In genomic region chr3:192417012-192417411, GRCh38 we compare ENCODE assay signal across 2 cellular contexts.
A peak's percentile ranks its signal among the peaks of the same experiment; 100 is the strongest.
TF ChIP-seq lines count a peak whose summit lies in the region.

No MANE protein-coding gene starts in this region.

TF ChIP-seq in HEK293, 187 proteins besides CTCF, POLR2A, EP300 and RAD21 (continued from another document):
- TF ChIP-seq ZNF654 (tag by site-specific recombination; IDR thresholded peaks at IDR 0.05; ENCODE audit: low read depth) (no peak), ZNF266 (tag by site-specific recombination; IDR thresholded peaks at IDR 0.05; ENCODE audit: low read depth) (no peak), ZNF292 (tag by site-specific recombination; IDR thresholded peaks at IDR 0.05; ENCODE audit: borderline replicate concordance, low read depth) (no peak), KLF7 (tag by site-specific recombination; IDR thresholded peaks at IDR 0.05; ENCODE audit: borderline replicate concordance) (no peak), ZXDB (tag by site-specific recombination; IDR thresholded peaks at IDR 0.05) (no peak), ZNF473 (tag by site-specific recombination; IDR thresholded peaks at IDR 0.05) (no peak), ZBTB44 (tag by site-specific recombination; IDR thresholded peaks at IDR 0.05) (0 out of 2 replicates have a peak, but pooled peaks have one; percentile 5), ZNF639 (tag by site-specific recombination; IDR thresholded peaks at IDR 0.05) (no peak), ZFHX2 (tag by site-specific recombination; conservative IDR thresholded peaks at IDR 0.05) (no peak), ZBTB11 (tag by site-specific recombination; conservative IDR thresholded peaks at IDR 0.05; ENCODE audit: low read depth) (no peak)

TF ChIP-seq in H1, 55 proteins besides CTCF, POLR2A, EP300 and RAD21 (continued from another document):
- TF ChIP-seq CHD7 (IDR thresholded peaks at IDR 0.05; ENCODE audit: insufficient replicate concordance, low read length) (peak; percentile 47), GTF2F1 (IDR thresholded peaks at IDR 0.05; ENCODE audit: borderline replicate concordance, low read depth, low read length) (no peak), NANOG (IDR thresholded peaks at IDR 0.05; ENCODE audit: insufficient read depth, low read depth, low read length, poor library complexity, severe bottlenecking) (peak; percentile 66), ATF3 (IDR thresholded peaks at IDR 0.05; ENCODE audit: insufficient read depth, low read depth, low read length) (no peak)
